ENCODE assay signal across 22 cellular contexts in the genomic region with DNA sequence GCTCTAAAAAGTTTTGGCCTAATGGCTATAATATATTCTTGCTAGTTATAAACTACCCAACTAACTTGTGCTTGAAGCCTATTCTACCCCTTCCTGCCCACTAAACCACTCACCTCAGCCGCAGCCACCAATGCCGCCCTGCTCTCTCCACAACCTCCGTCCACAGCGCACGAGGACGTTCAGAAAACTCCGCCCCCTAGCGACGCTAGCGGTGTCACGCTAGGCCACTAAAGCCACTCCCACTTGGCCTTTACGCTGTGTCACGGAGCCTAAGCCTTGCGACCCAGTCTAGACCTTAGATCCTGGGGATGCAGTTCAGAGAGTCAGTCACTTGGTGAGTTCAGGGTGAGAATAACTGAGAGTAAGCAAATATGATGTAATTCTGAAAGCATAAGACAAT. TPM values are rescaled to one million over a fixed set of nuclear protein-coding genes. Genes with fewer than 3 reads are reported as not detected.
DNase-seq lines count a peak whose midpoint lies in the region; ATAC-seq and TF ChIP-seq lines count a peak whose summit lies in the region.
"Had no signal": no experiment of that assay in that cellular context is flagged by ENCODE, and none has a peak within 500 bp of the region (broad histone marks: within the 10 kb centered on the region; RNA-seq: fewer than 3 reads in every experiment).

A gene (minus strand): TSS at position 171 of the 400 bp plus-strand sequence. CDS start 922 bp downstream, outside the sequence.

- H3K36me3 ChIP-seq in SK-N-SH (replicated peaks in 1 of 2; ENCODE audit: control insufficient read depth in 1 of 2, insufficient read depth in 2 of 2, low read length in 1 of 2) (no peaks in the 10 kb centered on the region), vagina (no peaks in the 10 kb centered on the region)
- H3K36me3 ChIP-seq: BLaER1 treated with 17β-estradiol and CSF1 and Interleukin-3, amounts not matched to agents 10 nM and 100 nM had no signal

- no peak for ATAC-seq in SK-N-SH treated with all-trans-retinoic acid at 6 μM for 48 hours
- peak; percentile 87 for ATAC-seq in WTC11
- ATAC-seq in GM21529 (IDR thresholded peaks at IDR 0.05; ENCODE audit: unreplicated experiment), result no peak
- ATAC-seq: CD8-positive, alpha-beta T cell had no signal

- no peak within 1 kb of the TSS for H3K4me3 Mint-ChIP-seq in WTC11
- H3K4me3 Mint-ChIP-seq: CD8-positive, alpha-beta T cell had no signal

- TF ChIP-seq RAD21 in SK-N-SH (IDR thresholded peaks at IDR 0.05; ENCODE audit: low read length), result no peak

- H3K27me3 ChIP-seq in SK-N-SH (ENCODE audit: insufficient read depth) (peaks cover 9% of the 10 kb centered on the region; the same call in 1 of the 2 replicates), vagina (no peaks in the 10 kb centered on the region)

- intact Hi-C loops in vagina (cut with DNase I), result no loop called here

- TF ChIP-seq EP300 in SK-N-SH (IDR thresholded peaks at IDR 0.05; ENCODE audit: borderline replicate concordance in 1 of 2, low read depth in 1 of 2, low read length in 1 of 2), result no peak

- H3K9ac ChIP-seq in SK-N-SH, result no peak within 1 kb of the TSS
- H3K9ac ChIP-seq: BLaER1 treated with 17β-estradiol and CSF1 and Interleukin-3, amounts not matched to agents 10 nM and 100 nM; KMS-11 had no signal

- DNase-seq in SK-N-SH (no peak), ELF-1 (ENCODE audit: low read depth, low spot score) (peak; percentile 62), WTC11 (ENCODE audit: low spot score) (peak; percentile 47), iPS-NIHi7 (ENCODE audit: extremely low spot score) (peak; percentile 26), vagina (ENCODE audit: extremely low spot score in 2 of 2) (no peak)
- DNase-seq: Calu3; CD8-positive, alpha-beta T cell; NCI-H1417; NCI-H1930; NCI-H2171; NCI-H446; NCI-H69; NK-92 treated with Interleukin-12 subunit alpha and Interleukin-12 subunit beta, amount 100 ng/mL, for 24 hours; Right ventricle myocardium superior had no signal

- no peaks in the 10 kb centered on the region for H3F3A ChIP-seq in SK-N-SH (replicated peaks; ENCODE audit: insufficient read depth)

- H3K27me3 Mint-ChIP-seq in WTC11 (ENCODE audit: low read depth), result peaks cover 4% of the 10 kb centered on the region

- no peak within 1 kb of the TSS for H3K27ac ChIP-seq in SK-N-SH (ENCODE audit: low read depth in 2 of 2, low read length in 1 of 2)
- H3K27ac ChIP-seq in vagina, result no peak within 1 kb of the TSS
- H3K27ac ChIP-seq: BLaER1 treated with 17β-estradiol and CSF1 and Interleukin-3, amounts not matched to agents 10 nM and 100 nM; KMS-11; SK-N-MC had no signal

- H4K20me1 ChIP-seq in SK-N-SH (ENCODE audit: insufficient read depth), result no peaks in the 10 kb centered on the region
- H4K20me1 ChIP-seq: BLaER1 treated with 17β-estradiol and CSF1 and Interleukin-3, amounts not matched to agents 10 nM and 100 nM had no signal

- no peaks in the 10 kb centered on the region for H3K79me2 ChIP-seq in SK-N-SH (ENCODE audit: insufficient read depth)

- no peaks in the 10 kb centered on the region for H3K4me1 ChIP-seq in SK-N-SH (ENCODE audit: control insufficient read depth in 1 of 2, insufficient read depth in 2 of 2, low read depth in 1 of 2, low read length in 1 of 2)
- no peaks in the 10 kb centered on the region for H3K4me1 ChIP-seq in vagina
- H3K4me1 ChIP-seq: BLaER1 treated with 17β-estradiol and CSF1 and Interleukin-3, amounts not matched to agents 10 nM and 100 nM had no signal

- TF ChIP-seq CTCF in SK-N-SH (IDR thresholded peaks at IDR 0.05) (peak; percentile 19; the same call in 1 of the 2 replicates), WTC11 (IDR thresholded peaks at IDR 0.05) (0 out of 2 replicates have a peak, but pooled peaks have one; percentile 9), vagina (IDR thresholded peaks at IDR 0.05) (no peak)

- H3K4me1 Mint-ChIP-seq in WTC11, result no peaks in the 10 kb centered on the region

- H3K4me2 ChIP-seq in SK-N-SH, result no peak within 1 kb of the TSS
- H3K4me2 ChIP-seq: BLaER1 treated with 17β-estradiol and CSF1 and Interleukin-3, amounts not matched to agents 10 nM and 100 nM; KMS-11 had no signal

- 55% methylated on average over 14 of the region's 14 CpGs for WGBS in SK-N-SH (ENCODE audit: low lambda C conversion rate)

- no peaks in the 10 kb centered on the region for H3K36me3 Mint-ChIP-seq in WTC11
- H3K36me3 Mint-ChIP-seq: CD8-positive, alpha-beta T cell had no signal

- POLR2A ChIA-PET in SK-N-SH (lab: Yijun Ruan, JAX) (no interaction called here), WTC11 (lab: Charles Lee) (no interaction called here)

- H2AFZ ChIP-seq in SK-N-SH (ENCODE audit: low read depth), result no peak within 1 kb of the TSS

- H3K9me3 Mint-ChIP-seq in WTC11, result peaks cover 9% of the 10 kb centered on the region; the same call in 1 of the 2 replicates
- H3K9me3 Mint-ChIP-seq: CD8-positive, alpha-beta T cell had no signal

- H3K9me2 ChIP-seq in SK-N-SH, result no peaks in the 10 kb centered on the region

- H3K27ac Mint-ChIP-seq in WTC11, result no peak within 1 kb of the TSS
- H3K27ac Mint-ChIP-seq: CD8-positive, alpha-beta T cell had no signal

- CTCF ChIA-PET in SK-N-SH (lab: Yijun Ruan, JAX), result interaction anchor here (0.9 kb wide), 1 partner anchor 174 kb away, joined by 3 read pairs; no protein-coding TSS in a partner anchor
- CTCF ChIA-PET in WTC11 (lab: Charles Lee), result no interaction called here

- no peak for TF ChIP-seq POLR2A in vagina (IDR thresholded peaks at IDR 0.05)

- H3K9me3 ChIP-seq in SK-N-SH (no peaks in the 10 kb centered on the region), vagina (no peaks in the 10 kb centered on the region)

- H3K4me3 ChIP-seq in SK-N-SH (ENCODE audit: low read depth in 2 of 2, low read length in 1 of 2), result no peak within 1 kb of the TSS
- no peak within 1 kb of the TSS for H3K4me3 ChIP-seq in vagina
- H3K4me3 ChIP-seq: BLaER1 treated with 17β-estradiol and CSF1 and Interleukin-3, amounts not matched to agents 10 nM and 100 nM; SK-N-MC had no signal

TF ChIP-seq in SK-N-SH, 30 proteins besides CTCF, POLR2A, EP300 and RAD21 (continues in another document):
- TF ChIP-seq NRF1 (IDR thresholded peaks at IDR 0.05; ENCODE audit: low read depth, low read length) (no peak), SIN3A (IDR thresholded peaks at IDR 0.05; ENCODE audit: borderline replicate concordance, low read depth, low read length) (no peak)
- TF ChIP-seq, protein P1, sequence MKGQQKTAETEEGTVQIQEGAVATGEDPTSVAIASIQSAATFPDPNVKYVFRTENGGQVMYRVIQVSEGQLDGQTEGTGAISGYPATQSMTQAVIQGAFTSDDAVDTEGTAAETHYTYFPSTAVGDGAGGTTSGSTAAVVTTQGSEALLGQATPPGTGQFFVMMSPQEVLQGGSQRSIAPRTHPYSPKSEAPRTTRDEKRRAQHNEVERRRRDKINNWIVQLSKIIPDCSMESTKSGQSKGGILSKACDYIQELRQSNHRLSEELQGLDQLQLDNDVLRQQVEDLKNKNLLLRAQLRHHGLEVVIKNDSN (IDR thresholded peaks at IDR 0.05; ENCODE audit: borderline replicate concordance, low read depth), result no peak
- TF ChIP-seq, protein P2, sequence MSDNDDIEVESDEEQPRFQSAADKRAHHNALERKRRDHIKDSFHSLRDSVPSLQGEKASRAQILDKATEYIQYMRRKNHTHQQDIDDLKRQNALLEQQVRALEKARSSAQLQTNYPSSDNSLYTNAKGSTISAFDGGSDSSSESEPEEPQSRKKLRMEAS (IDR thresholded peaks at IDR 0.05; ENCODE audit: low read depth), result no peak

TF ChIP-seq in SK-N-SH treated with all-trans-retinoic acid at 6 μM for 48 hours, 23 proteins besides CTCF, POLR2A, EP300 and RAD21:
- TF ChIP-seq TOX (CRISPR knock-in tag; IDR thresholded peaks at IDR 0.05; ENCODE audit: borderline replicate concordance) (no peak), ZNF8 (CRISPR knock-in tag; IDR thresholded peaks at IDR 0.05) (no peak), ARNTL (CRISPR knock-in tag; IDR thresholded peaks at IDR 0.05; ENCODE audit: borderline replicate concordance, low read depth) (no peak), OSR1 (CRISPR knock-in tag; IDR thresholded peaks at IDR 0.05) (no peak), ZC3H10 (CRISPR knock-in tag; IDR thresholded peaks at IDR 0.05) (no peak), PPARA (CRISPR knock-in tag; IDR thresholded peaks at IDR 0.05; ENCODE audit: borderline replicate concordance) (no peak), ZNF565 (CRISPR knock-in tag; conservative IDR thresholded peaks at IDR 0.05; ENCODE audit: low read depth) (no peak), ZFP3 (CRISPR knock-in tag; IDR thresholded peaks at IDR 0.05) (no peak), CSDC2 (CRISPR knock-in tag; IDR thresholded peaks at IDR 0.05) (no peak)
TF ChIP-seq in SK-N-SH treated with all-trans-retinoic acid at 6 μM for 48 hours: peak in this region for 0.

TF ChIP-seq in WTC11, 78 proteins besides CTCF, POLR2A, EP300 and RAD21:
- TF ChIP-seq ESRRA (CRISPR knock-in tag; IDR thresholded peaks at IDR 0.05; ENCODE audit: borderline replicate concordance) (no peak), ZBTB21 (CRISPR knock-in tag; IDR thresholded peaks at IDR 0.05; ENCODE audit: borderline replicate concordance) (no peak), NR2C2 (CRISPR knock-in tag; IDR thresholded peaks at IDR 0.05) (no peak), SMAD4 (CRISPR knock-in tag; IDR thresholded peaks at IDR 0.05) (no peak)
- TF ChIP-seq, protein P3, sequence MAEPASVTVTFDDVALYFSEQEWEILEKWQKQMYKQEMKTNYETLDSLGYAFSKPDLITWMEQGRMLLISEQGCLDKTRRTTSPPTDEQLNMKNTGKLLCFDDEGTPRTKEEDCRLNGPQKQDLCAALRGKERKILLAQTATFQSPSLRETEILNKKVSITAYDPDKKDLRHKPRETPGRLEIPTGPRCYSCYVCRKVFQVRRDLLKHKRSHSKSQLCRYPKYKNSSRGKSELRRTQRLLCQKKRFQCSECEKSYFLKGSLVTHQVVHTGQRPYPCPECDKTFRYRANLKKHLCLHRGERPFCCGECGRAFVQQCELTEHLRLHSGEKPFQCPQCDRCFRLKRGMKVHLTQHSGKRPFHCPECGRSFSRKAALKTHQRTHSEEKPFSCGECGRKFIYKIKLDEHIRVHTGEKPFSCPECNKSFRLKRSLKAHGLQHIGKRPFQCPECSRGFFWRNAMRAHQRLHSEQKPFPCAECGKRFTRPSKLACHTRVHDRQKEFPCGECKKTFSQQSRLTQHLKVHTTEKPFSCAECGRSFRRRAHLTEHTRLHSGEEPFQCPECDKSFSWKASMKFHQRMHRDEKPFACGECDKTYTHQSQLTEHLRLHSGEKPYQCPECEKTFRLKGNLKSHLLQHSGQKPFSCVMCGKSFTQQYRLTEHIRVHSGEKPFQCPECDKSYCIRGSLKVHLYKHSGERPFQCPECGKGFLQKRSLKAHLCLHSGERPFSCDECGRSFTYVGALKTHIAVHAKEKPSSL (CRISPR knock-in tag; conservative IDR thresholded peaks at IDR 0.05), result no peak
TF ChIP-seq in WTC11: peak in this region for 0.

RNA-seq across cellular contexts. Expression of the gene that starts here (rescaled TPM):
- not detected in 2 replicates for polyA plus RNA-seq in SK-N-SH (2012; rRNA removed)
- 0.01 TPM in 1 of 2 replicates, not detected in the other for polyA plus RNA-seq in SK-N-SH (2012; cell fraction: cytosol; rRNA removed)
- not detected in 2 replicates for polyA plus RNA-seq in SK-N-SH (2012; cell fraction: nucleus; rRNA removed)
- total RNA-seq in WTC11 (2021) (0.18 to 0.31 TPM (median 0.23 TPM) in 3 replicates), vagina (not detected)
- total RNA-seq: A673; Calu3; CD8-positive, alpha-beta T cell; H4; OCI-LY7; Right ventricle myocardium superior had no signal

Comparison
In these comparisons a context has a peak if more than half of its experiments do, and no peak if none do; other contexts are left out.
1. Peak in DNase-seq and ATAC-seq in WTC11; RNA of the gene not detected or under 1 TPM.
2. DNase-seq: peak in ELF-1 (single experiment) and iPS-NIHi7 (single experiment); none in SK-N-SH (single experiment) and vagina (0 of 2).
3. CTCF ChIP-seq: peak in SK-N-SH (single experiment) and WTC11 (single experiment); none in vagina (0 of 3).